In genomic region chr11:95231126-95231880, GRCh38 we compare ENCODE assay signal across 8 cellular contexts. TPM values are rescaled to one million over a fixed set of nuclear protein-coding genes. Genes with fewer than 3 reads are reported as not detected.
DNase-seq lines count a peak whose midpoint lies in the region; ATAC-seq and TF ChIP-seq lines count a peak whose summit lies in the region.

TSS of gene SESN3 (minus strand) at chr11:95231202. CDS start at chr11:95230860, 342 bp downstream.

- H3K27me3 Mint-ChIP-seq in activated T-cell treated with anti-CD3 and anti-CD28 coated beads, Interleukin-2, amount 50 U/mL, for 4 hours (ENCODE audit: low read depth) = no peaks in the 10 kb centered on the region

- H3K9me3 ChIP-seq in Peyer's patch (no peaks in the 10 kb centered on the region), mucosa of stomach (ENCODE audit: control insufficient read depth, low read length) (no peaks in the 10 kb centered on the region)

- H3K4me1 Mint-ChIP-seq in activated T-cell treated with anti-CD3 and anti-CD28 coated beads, Interleukin-2, amount 50 U/mL, for 4 hours (ENCODE audit: low read depth) = peaks cover 53% of the 10 kb centered on the region

- no peaks in the 10 kb centered on the region for H3K9me3 Mint-ChIP-seq in activated T-cell treated with anti-CD3 and anti-CD28 coated beads, Interleukin-2, amount 50 U/mL, for 4 hours

- H3K4me3 Mint-ChIP-seq in activated T-cell treated with anti-CD3 and anti-CD28 coated beads, Interleukin-2, amount 50 U/mL, for 4 hours = peak within 1 kb of the TSS; percentile 96

- H3K36me3 Mint-ChIP-seq in activated T-cell treated with anti-CD3 and anti-CD28 coated beads, Interleukin-2, amount 50 U/mL, for 4 hours (ENCODE audit: insufficient read depth) = peaks cover 1% of the 10 kb centered on the region

- peak in 1 of 2 donors; percentile 61 for TF ChIP-seq POLR2A in Peyer's patch (IDR thresholded peaks at IDR 0.05)

- H3K27me3 ChIP-seq in Peyer's patch = no peaks in the 10 kb centered on the region
- H3K27me3 ChIP-seq in mucosa of stomach (ENCODE audit: control insufficient read depth, insufficient read depth, low read length) = peaks cover 9% of the 10 kb centered on the region

- in situ Hi-C loops in KBM-7 (cut with MboI; ENCODE audit: low pct_unique_long_range_greater_than_20kb, low sequenced_read_pairs) = no loop called here

- no peaks in the 10 kb centered on the region for H3K36me3 ChIP-seq in Peyer's patch
- no peaks in the 10 kb centered on the region for H3K36me3 ChIP-seq in mucosa of stomach (ENCODE audit: control insufficient read depth, insufficient read depth, low read length)

- H3K4me3 ChIP-seq in Peyer's patch (peak within 1 kb of the TSS; percentile 86 to 97 (median 94)), mucosa of stomach (ENCODE audit: low read length) (peak within 1 kb of the TSS; percentile 49)

- H3K27ac ChIP-seq in Peyer's patch = peak within 1 kb of the TSS; percentile 87 to 99 (median 92)

- ATAC-seq in GM21723 (IDR thresholded peaks at IDR 0.05; ENCODE audit: unreplicated experiment) (peak; percentile 94), esophagus mucosa (peak; percentile 99)
- peak; percentile 94 for ATAC-seq in activated T-cell treated with anti-CD3 and anti-CD28 coated beads, Interleukin-2, amount 50 U/mL, for 4 hours

- peak; percentile 100 for DNase-seq in DMS53 (lab: John Stamatoyannopoulos, UW)
- DNase-seq in KBM-7 = peak; percentile 98
- peak; percentile 98 to 99 (median 99) for DNase-seq in Peyer's patch
- DNase-seq in activated T-cell treated with anti-CD3 and anti-CD28 coated beads, Interleukin-2, amount 50 U/mL, for 4 hours = peak; percentile 97
- peak; percentile 98 for DNase-seq in stimulated activated CD8-positive, alpha-beta memory T cell treated with anti-CD3 and anti-CD28 coated beads, Interleukin-4, amount 100 ng/mL, for 48 hours

- TF ChIP-seq CTCF in Peyer's patch (IDR thresholded peaks at IDR 0.05) = peak in 5 of 6 experiments; percentile 6 to 29 (median 19)

- H3K4me1 ChIP-seq in Peyer's patch (peaks cover 0 to 10% (median 3%) of the 10 kb centered on the region in 4 donors), mucosa of stomach (ENCODE audit: control insufficient read depth, insufficient read depth, low read length) (peaks cover 12% of the 10 kb centered on the region)

- H3K9ac ChIP-seq in mucosa of stomach (ENCODE audit: low read length) = peak within 1 kb of the TSS; percentile 63

RNA-seq across cellular contexts. Expression of gene SESN3, which starts in this region (rescaled TPM):
- total RNA-seq in Peyer's patch = 10 to 100 TPM; 23.1 to 52.8 (median 28.4) TPM
- total RNA-seq in activated T-cell treated with anti-CD3 and anti-CD28 coated beads, Interleukin-2, amount 50 U/mL, for 4 hours = 1 to 10 TPM; 6.8 to 9.3 (median 7.3) TPM
- total RNA-seq in esophagus mucosa = 30.5 TPM

Comparison
In these comparisons a context has a peak if more than half of its experiments do, and no peak if none do; other contexts are left out.
1. Peak in every context shown above with its lines: DNase-seq, ATAC-seq, H3K4me3 ChIP-seq and H3K27ac ChIP-seq.